Comparison of ENCODE assay signal across 1 cellular context in genomic region chr2:73286134-73286533, GRCh38.
TF ChIP-seq lines count a peak whose summit lies in the region.

No MANE protein-coding gene starts in this region.

TF ChIP-seq in HCT116, 20 proteins besides CTCF, POLR2A, EP300 and RAD21 (continued from another document):
- no peak for TF ChIP-seq SRF (IDR thresholded peaks at IDR 0.05; ENCODE audit: low read depth)
- no peak for TF ChIP-seq CEBPB (IDR thresholded peaks at IDR 0.05; ENCODE audit: low read depth)
- no peak for TF ChIP-seq FOSL1 (IDR thresholded peaks at IDR 0.05; ENCODE audit: low read depth)
- TF ChIP-seq EZH2 (IDR thresholded peaks at IDR 0.05) = no peak
- TF ChIP-seq ATF3 (IDR thresholded peaks at IDR 0.05) = no peak
- TF ChIP-seq, protein P1, sequence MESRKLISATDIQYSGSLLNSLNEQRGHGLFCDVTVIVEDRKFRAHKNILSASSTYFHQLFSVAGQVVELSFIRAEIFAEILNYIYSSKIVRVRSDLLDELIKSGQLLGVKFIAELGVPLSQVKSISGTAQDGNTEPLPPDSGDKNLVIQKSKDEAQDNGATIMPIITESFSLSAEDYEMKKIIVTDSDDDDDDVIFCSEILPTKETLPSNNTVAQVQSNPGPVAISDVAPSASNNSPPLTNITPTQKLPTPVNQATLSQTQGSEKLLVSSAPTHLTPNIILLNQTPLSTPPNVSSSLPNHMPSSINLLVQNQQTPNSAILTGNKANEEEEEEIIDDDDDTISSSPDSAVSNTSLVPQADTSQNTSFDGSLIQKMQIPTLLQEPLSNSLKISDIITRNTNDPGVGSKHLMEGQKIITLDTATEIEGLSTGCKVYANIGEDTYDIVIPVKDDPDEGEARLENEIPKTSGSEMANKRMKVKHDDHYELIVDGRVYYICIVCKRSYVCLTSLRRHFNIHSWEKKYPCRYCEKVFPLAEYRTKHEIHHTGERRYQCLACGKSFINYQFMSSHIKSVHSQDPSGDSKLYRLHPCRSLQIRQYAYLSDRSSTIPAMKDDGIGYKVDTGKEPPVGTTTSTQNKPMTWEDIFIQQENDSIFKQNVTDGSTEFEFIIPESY (IDR thresholded peaks at IDR 0.05; ENCODE audit: extremely low read depth, insufficient replicate concordance, low read length) = no peak
- TF ChIP-seq ZNF274 (IDR thresholded peaks at IDR 0.05; ENCODE audit: low read depth, low read length) = no peak
- no peak for TF ChIP-seq EGR1 (IDR thresholded peaks at IDR 0.05; ENCODE audit: low read depth)
- TF ChIP-seq, protein P2, sequence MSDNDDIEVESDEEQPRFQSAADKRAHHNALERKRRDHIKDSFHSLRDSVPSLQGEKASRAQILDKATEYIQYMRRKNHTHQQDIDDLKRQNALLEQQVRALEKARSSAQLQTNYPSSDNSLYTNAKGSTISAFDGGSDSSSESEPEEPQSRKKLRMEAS (IDR thresholded peaks at IDR 0.05) = no peak
- TF ChIP-seq SIN3A (IDR thresholded peaks at IDR 0.05; ENCODE audit: low read depth) = no peak
- TF ChIP-seq EZH2phosphoT487 (IDR thresholded peaks at IDR 0.05; ENCODE audit: borderline replicate concordance) = no peak
- TF ChIP-seq POLR2AphosphoS5 (IDR thresholded peaks at IDR 0.05; ENCODE audit: low read depth, low read length) = no peak
- TF ChIP-seq, protein P3, sequence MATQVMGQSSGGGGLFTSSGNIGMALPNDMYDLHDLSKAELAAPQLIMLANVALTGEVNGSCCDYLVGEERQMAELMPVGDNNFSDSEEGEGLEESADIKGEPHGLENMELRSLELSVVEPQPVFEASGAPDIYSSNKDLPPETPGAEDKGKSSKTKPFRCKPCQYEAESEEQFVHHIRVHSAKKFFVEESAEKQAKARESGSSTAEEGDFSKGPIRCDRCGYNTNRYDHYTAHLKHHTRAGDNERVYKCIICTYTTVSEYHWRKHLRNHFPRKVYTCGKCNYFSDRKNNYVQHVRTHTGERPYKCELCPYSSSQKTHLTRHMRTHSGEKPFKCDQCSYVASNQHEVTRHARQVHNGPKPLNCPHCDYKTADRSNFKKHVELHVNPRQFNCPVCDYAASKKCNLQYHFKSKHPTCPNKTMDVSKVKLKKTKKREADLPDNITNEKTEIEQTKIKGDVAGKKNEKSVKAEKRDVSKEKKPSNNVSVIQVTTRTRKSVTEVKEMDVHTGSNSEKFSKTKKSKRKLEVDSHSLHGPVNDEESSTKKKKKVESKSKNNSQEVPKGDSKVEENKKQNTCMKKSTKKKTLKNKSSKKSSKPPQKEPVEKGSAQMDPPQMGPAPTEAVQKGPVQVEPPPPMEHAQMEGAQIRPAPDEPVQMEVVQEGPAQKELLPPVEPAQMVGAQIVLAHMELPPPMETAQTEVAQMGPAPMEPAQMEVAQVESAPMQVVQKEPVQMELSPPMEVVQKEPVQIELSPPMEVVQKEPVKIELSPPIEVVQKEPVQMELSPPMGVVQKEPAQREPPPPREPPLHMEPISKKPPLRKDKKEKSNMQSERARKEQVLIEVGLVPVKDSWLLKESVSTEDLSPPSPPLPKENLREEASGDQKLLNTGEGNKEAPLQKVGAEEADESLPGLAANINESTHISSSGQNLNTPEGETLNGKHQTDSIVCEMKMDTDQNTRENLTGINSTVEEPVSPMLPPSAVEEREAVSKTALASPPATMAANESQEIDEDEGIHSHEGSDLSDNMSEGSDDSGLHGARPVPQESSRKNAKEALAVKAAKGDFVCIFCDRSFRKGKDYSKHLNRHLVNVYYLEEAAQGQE (IDR thresholded peaks at IDR 0.05; ENCODE audit: low read depth) = no peak
- TF ChIP-seq ZFX (IDR thresholded peaks at IDR 0.05) = no peak
- TF ChIP-seq SP1 (IDR thresholded peaks at IDR 0.05; ENCODE audit: low read depth) = no peak
TF ChIP-seq in HCT116: peak in this region for 0.
